24 cellular contexts compared by ENCODE assay signal in genomic region chr17:73399056-73399455, GRCh38.
DNase-seq lines count a peak whose midpoint lies in the region; ATAC-seq, FAIRE-seq and TF ChIP-seq lines count a peak whose summit lies in the region.
"Had no signal": no experiment of that assay in that cellular context is flagged by ENCODE, and none has a peak within 500 bp of the region (broad histone marks: within the 10 kb centered on the region; RNA-seq: fewer than 3 reads in every experiment).

No MANE protein-coding gene starts in this region.

- no peak overlapping the region for H3K18ac ChIP-seq in IMR-90 (ENCODE audit: low read depth, low read length)

- H3K9me3 ChIP-seq in left ventricle myocardium inferior (replicated peaks) = no peaks in the 10 kb centered on the region
- H3K9me3 ChIP-seq in IMR-90 (ENCODE audit: control insufficient read depth, insufficient read depth, low read length) = no peaks in the 10 kb centered on the region
- no peaks in the 10 kb centered on the region for H3K9me3 ChIP-seq in kidney (ENCODE audit: control insufficient read depth in 1 of 2, low read length in 2 of 2)
- H3K9me3 ChIP-seq: A549; BLaER1 treated with 17β-estradiol and CSF1 and Interleukin-3, amounts not matched to agents 10 nM and 100 nM; Caco-2 had no signal

- dilution Hi-C loops in IMR-90 (cut with HindIII; ENCODE audit: low sequenced_read_pairs, unreplicated experiment) = no loop called here

- TF ChIP-seq CTCF in left ventricle myocardium inferior (IDR thresholded peaks at IDR 0.05; ENCODE audit: borderline replicate concordance) (no peak), IMR-90 (conservative IDR thresholded peaks at IDR 0.05; ENCODE audit: low read depth, low read length) (no peak), kidney (IDR thresholded peaks at IDR 0.05; ENCODE audit: borderline replicate concordance, extremely low read depth, insufficient read depth) (no peak)

- peak overlapping the region; percentile 32 for H2AFZ ChIP-seq in IMR-90 (replicated peaks; ENCODE audit: low read length, poor library complexity)

- H3K23ac ChIP-seq in IMR-90 (ENCODE audit: low read depth, low read length) = no peak overlapping the region

- H3K4me3 ChIP-seq in left ventricle myocardium inferior (no peak overlapping the region), IMR-90 (ENCODE audit: insufficient read depth, low read depth, low read length) (no peak overlapping the region), kidney (ENCODE audit: low read length in 2 of 2) (no peak overlapping the region)
- H3K4me3 ChIP-seq: A549; BLaER1 treated with 17β-estradiol and CSF1 and Interleukin-3, amounts not matched to agents 10 nM and 100 nM; GM12878 had no signal

- no peak overlapping the region for H2BK120ac ChIP-seq in IMR-90 (ENCODE audit: low read depth, low read length)

- WGBS in IMR-90 (ENCODE audit: extremely low coverage in 2 of 2, insufficient read length in 1 of 2), 2 experiments = 85% methylated on average over 3 of the region's 11 CpGs; no CpG with 5 or more reads in 1 of the 2 experiments

- H2BK15ac ChIP-seq in IMR-90 (ENCODE audit: low read depth, low read length) = no peak overlapping the region

- H3K4me1 ChIP-seq in left ventricle myocardium inferior = no peaks in the 10 kb centered on the region
- no peaks in the 10 kb centered on the region for H3K4me1 ChIP-seq in IMR-90 (ENCODE audit: control insufficient read depth, insufficient read depth, low read length)
- peaks cover 0 to 2% of the 10 kb centered on the region in 2 donors for H3K4me1 ChIP-seq in kidney (ENCODE audit: control insufficient read depth in 1 of 2, insufficient read depth in 1 of 2, low read depth in 1 of 2, low read length in 2 of 2)
- H3K4me1 ChIP-seq: A549, Caco-2 had no signal

- in situ Hi-C loops in IMR-90 (cut with MboI; ENCODE audit: low sequenced_read_pairs) = no loop called here

- peak; percentile 13 for DNase-seq in Right ventricle myocardium inferior (ENCODE audit: missing footprints)
- no peak for DNase-seq in left ventricle myocardium inferior
- peak; percentile 8 for DNase-seq in left ventricle myocardium superior
- no peak for DNase-seq in cardiac septum (ENCODE audit: low spot score)
- no peak for DNase-seq in IMR-90
- DNase-seq in kidney = peak; percentile 37
- no peak for DNase-seq in mesenteric fat pad (ENCODE audit: low spot score)
- DNase-seq in activated T-cell treated with anti-CD3 and anti-CD28 coated beads for 4 hours = no peak
- DNase-seq: AML-193; Caco-2; Calu3; CD4-positive, alpha-beta T cell; CD8-positive, alpha-beta T cell; DMS79 treated with DMSO at 0.1 percent for 48 hours; GF-D8 had no signal

- no peak for FAIRE-seq in kidney (lab: Jason Lieb, UNC)
- FAIRE-seq: A549, D721Med, G401.6, GM12878, GM12892, GM18507 had no signal

- ATAC-seq in Right ventricle myocardium inferior (no peak), left ventricle myocardium superior (no peak), IMR-90 (ENCODE audit: low read depth) (no peak)
- ATAC-seq: A549; CD8-positive, alpha-beta T cell; GM12878 had no signal

- CTCF ChIA-PET in IMR-90 (lab: Yijun Ruan, JAX) = no interaction called here

- no TSS peak for BruUV-seq in IMR-90 (replicated peaks; lab: Mats Ljungman, UMichigan)

- no peak overlapping the region for H4K5ac ChIP-seq in IMR-90 (ENCODE audit: low read depth, low read length)

- TF ChIP-seq RAD21 in IMR-90 (IDR thresholded peaks at IDR 0.05; ENCODE audit: low read length) = no peak

- TF ChIP-seq POLR2A in IMR-90 (IDR thresholded peaks at IDR 0.05; ENCODE audit: low read depth, low read length) = no peak

- no peaks in the 10 kb centered on the region for H3K9me1 ChIP-seq in IMR-90 (ENCODE audit: insufficient read depth, low read length)

- intact Hi-C loops in Right ventricle myocardium inferior (cut with DNase I) (no loop called here), left ventricle myocardium inferior (cut with micrococcal nuclease) (no loop called here), left ventricle myocardium superior (cut with micrococcal nuclease) (no loop called here), cardiac septum (cut with DNase I) (no loop called here), IMR-90 (cut with micrococcal nuclease) (no loop called here), kidney (cut with DNase I) (no loop called here)

- H2AK9ac ChIP-seq in IMR-90 (replicated peaks; ENCODE audit: low read depth, low read length, poor library complexity) = no peak overlapping the region

- no peak overlapping the region for H2BK20ac ChIP-seq in IMR-90 (ENCODE audit: low read depth, low read length)

- H3K36me3 ChIP-seq in left ventricle myocardium inferior (no peaks in the 10 kb centered on the region), IMR-90 (ENCODE audit: control insufficient read depth, insufficient read depth, low read length) (no peaks in the 10 kb centered on the region), kidney (ENCODE audit: control insufficient read depth in 1 of 2, insufficient read depth in 2 of 2, low read length in 2 of 2) (no peaks in the 10 kb centered on the region)

- H3K4ac ChIP-seq in IMR-90 (ENCODE audit: low read depth, low read length) = no peak overlapping the region

- H3K9ac ChIP-seq in IMR-90 (ENCODE audit: low read depth, low read length) (no peak overlapping the region), kidney (ENCODE audit: low read length in 2 of 2) (no peak overlapping the region)
- H3K9ac ChIP-seq: BLaER1 treated with 17β-estradiol and CSF1 and Interleukin-3, amounts not matched to agents 10 nM and 100 nM had no signal

- H3K4me2 ChIP-seq in IMR-90 (ENCODE audit: low read depth, low read length) = no peak overlapping the region
- H3K4me2 ChIP-seq: A549; BLaER1 treated with 17β-estradiol and CSF1 and Interleukin-3, amounts not matched to agents 10 nM and 100 nM had no signal

- POLR2A ChIA-PET in IMR-90 (lab: Charles Lee; ENCODE audit: unreplicated experiment) = no interaction called here

- H3K56ac ChIP-seq in IMR-90 (ENCODE audit: extremely low read depth, insufficient read depth, low read length) = no peak overlapping the region

- H3K79me1 ChIP-seq in IMR-90 (ENCODE audit: low read depth in 1 of 2, low read length in 2 of 2) = no peaks in the 10 kb centered on the region

- H2BK5ac ChIP-seq in IMR-90 (ENCODE audit: low read depth, low read length, poor library complexity, severe bottlenecking) = no peak overlapping the region

- H4K8ac ChIP-seq in IMR-90 (ENCODE audit: low read depth in 2 of 2, low read length in 2 of 2) = no peak overlapping the region

- H3K14ac ChIP-seq in IMR-90 (replicated peaks; ENCODE audit: low read depth, low read length) = no peak overlapping the region

- H4K20me1 ChIP-seq in IMR-90 (ENCODE audit: insufficient read depth, low read length) = no peaks in the 10 kb centered on the region

- no peaks in the 10 kb centered on the region for H3K27me3 ChIP-seq in left ventricle myocardium inferior (ENCODE audit: low read depth)
- peaks cover 4% of the 10 kb centered on the region; the same call in 1 of the 2 replicates for H3K27me3 ChIP-seq in IMR-90 (ENCODE audit: control insufficient read depth, insufficient read depth, low read length)
- H3K27me3 ChIP-seq: BLaER1 treated with 17β-estradiol and CSF1 and Interleukin-3, amounts not matched to agents 10 nM and 100 nM had no signal

- H4K91ac ChIP-seq in IMR-90 (ENCODE audit: insufficient read depth, low read depth, low read length) = no peak overlapping the region

- H2AK5ac ChIP-seq in IMR-90 (ENCODE audit: low read depth, low read length) = no peak overlapping the region

- H3K27ac ChIP-seq in left ventricle myocardium inferior (replicated peaks) (no peak overlapping the region), IMR-90 (ENCODE audit: insufficient read depth, low read length) (no peak overlapping the region), kidney (ENCODE audit: low read depth in 2 of 2, low read length in 2 of 2) (no peak overlapping the region)
- H3K27ac ChIP-seq: 22Rv1; A549; BLaER1 treated with 17β-estradiol and CSF1 and Interleukin-3, amounts not matched to agents 10 nM and 100 nM; C4-2B had no signal

TF ChIP-seq in IMR-90, 13 proteins besides CTCF, POLR2A, EP300 and RAD21:
- TF ChIP-seq MAFK (IDR thresholded peaks at IDR 0.05; ENCODE audit: low read depth, low read length) (no peak), RCOR1 (IDR thresholded peaks at IDR 0.05; ENCODE audit: insufficient replicate concordance, low read length) (no peak), USF2 (IDR thresholded peaks at IDR 0.05; ENCODE audit: low read depth, low read length) (no peak), RFX5 (IDR thresholded peaks at IDR 0.05; ENCODE audit: low read depth, low read length) (no peak)

Comparison
In these comparisons a context has a peak if more than half of its experiments do, and no peak if none do; other contexts are left out.
1. DNase-seq: peak in Right ventricle myocardium inferior (single experiment), left ventricle myocardium superior (single experiment) and kidney (single experiment); none in left ventricle myocardium inferior (single experiment), cardiac septum (single experiment), IMR-90 (single experiment), mesenteric fat pad (single experiment) and activated T-cell treated with anti-CD3 and anti-CD28 coated beads for 4 hours (single experiment).